ENCODE assay signal across 1 cellular context in genomic region chr2:40395169-40396023, GRCh38.
TF ChIP-seq lines count a peak whose summit lies in the region.

No MANE protein-coding gene starts in this region.

TF ChIP-seq in HepG2, 621 proteins besides CTCF, POLR2A, EP300 and RAD21:
- TF ChIP-seq ZUFSP (CRISPR knock-in tag; IDR thresholded peaks at IDR 0.05; ENCODE audit: borderline replicate concordance) (no peak), UBTF (CRISPR knock-in tag; IDR thresholded peaks at IDR 0.05) (no peak), MAFK (conservative IDR thresholded peaks at IDR 0.05 in 1 of 2, IDR thresholded peaks at IDR 0.05 in 1 of 2; ENCODE audit: low read length in 2 of 2) (peak; percentile 42 to 52; a peak in 3 of 4 replicates), MAFF (IDR thresholded peaks at IDR 0.05; ENCODE audit: low read depth, low read length) (peak; percentile 40; the same call in 1 of the 2 replicates), HOXA7 (CRISPR knock-in tag; IDR thresholded peaks at IDR 0.05) (no peak), ZNF839 (CRISPR knock-in tag; IDR thresholded peaks at IDR 0.05; ENCODE audit: borderline replicate concordance) (no peak)
